27 cellular contexts compared by ENCODE assay signal in genomic region chrX:45196701-45197100, GRCh38. TPM values are rescaled to one million over a fixed set of nuclear protein-coding genes. Genes with fewer than 3 reads are reported as not detected.
DNase-seq lines count a peak whose midpoint lies in the region; TF ChIP-seq lines count a peak whose summit lies in the region.
"Had no signal": no experiment of that assay in that cellular context is flagged by ENCODE, and none has a peak within 500 bp of the region (broad histone marks: within the 10 kb centered on the region; RNA-seq: fewer than 3 reads in every experiment).

No MANE protein-coding gene starts in this region.

- no TSS peak for BruUV-seq in A673 (replicated peaks; lab: Mats Ljungman, UMichigan)

- in situ Hi-C loops in GM23248 (cut with MboI) (no loop called here), astrocyte of the spinal cord (cut with HindIII; ENCODE audit: low sequenced_read_pairs) (no loop called here)

- no peaks in the 10 kb centered on the region for H3K9me2 ChIP-seq in GM23248 (ENCODE audit: insufficient read depth)
- H3K9me2 ChIP-seq in MM.1S (replicated peaks; ENCODE audit: insufficient read depth, low read length): no peaks in the 10 kb centered on the region

- WGBS in GM23248 (ENCODE audit: low coverage in 1 of 2, low lambda C conversion rate in 2 of 2, missing lambda C conversion rate in 2 of 2), 2 experiments: 91 to 92% methylated on average over 2 of the region's 2 CpGs

- H3K27me3 ChIP-seq in GM23248 (replicated peaks; ENCODE audit: insufficient read depth): no peaks in the 10 kb centered on the region
- no peaks in the 10 kb centered on the region for H3K27me3 ChIP-seq in MM.1S (replicated peaks; ENCODE audit: insufficient read depth, low read length)
- H3K27me3 ChIP-seq in A673 (replicated peaks; ENCODE audit: insufficient read depth, low read depth, low read length, poor library complexity): peaks cover 19% of the 10 kb centered on the region

- no peaks in the 10 kb centered on the region for H3K36me3 ChIP-seq in GM23248 (ENCODE audit: low read depth)
- H3K36me3 ChIP-seq in MM.1S (replicated peaks; ENCODE audit: insufficient read depth, low read length): no peaks in the 10 kb centered on the region
- H3K36me3 ChIP-seq in A673 (ENCODE audit: insufficient read depth, low read length, poor library complexity, severe bottlenecking): no peaks in the 10 kb centered on the region
- H3K36me3 ChIP-seq: gastrocnemius medialis had no signal

- H3K27ac ChIP-seq in GM23248 (no peak overlapping the region), MM.1S (ENCODE audit: low read length) (no peak overlapping the region), A673 (ENCODE audit: low read depth, low read length, poor library complexity, severe bottlenecking) (no peak overlapping the region)
- H3K27ac ChIP-seq: coronary artery, skin epidermis had no signal

- H3K4me1 ChIP-seq in GM23248 (ENCODE audit: insufficient read depth) (no peaks in the 10 kb centered on the region), MM.1S (ENCODE audit: low read length) (no peaks in the 10 kb centered on the region), A673 (ENCODE audit: insufficient read depth, low read length, poor library complexity, severe bottlenecking) (no peaks in the 10 kb centered on the region)
- H3K4me1 ChIP-seq: gastrocnemius medialis had no signal

- H3K9ac ChIP-seq in GM23248: no peak overlapping the region
- H3K9ac ChIP-seq in MM.1S (ENCODE audit: low read length): no peak overlapping the region

- CTCF ChIA-PET in A673 (lab: Charles Lee): no interaction called here

- no peaks in the 10 kb centered on the region for H3F3A ChIP-seq in GM23248 (ENCODE audit: insufficient read depth)
- H3F3A ChIP-seq in MM.1S (ENCODE audit: insufficient read depth, low read length): no peaks in the 10 kb centered on the region

- H3K9me3 ChIP-seq in GM23248 (ENCODE audit: low read depth): no peaks in the 10 kb centered on the region
- H3K9me3 ChIP-seq in MM.1S (replicated peaks; ENCODE audit: insufficient read depth, low read length): no peaks in the 10 kb centered on the region
- no peaks in the 10 kb centered on the region for H3K9me3 ChIP-seq in A673 (ENCODE audit: low read depth, low read length, poor library complexity, severe bottlenecking)
- H3K9me3 ChIP-seq: gastrocnemius medialis had no signal

- no peaks in the 10 kb centered on the region for H4K20me1 ChIP-seq in GM23248 (ENCODE audit: insufficient read depth)
- no peaks in the 10 kb centered on the region for H4K20me1 ChIP-seq in MM.1S (ENCODE audit: insufficient read depth, low read length)

- DNase-seq in AG09309 (ENCODE audit: low read depth): peak; percentile 29
- peak; percentile 38 for DNase-seq in GM23248
- DNase-seq in astrocyte of the spinal cord (ENCODE audit: low read depth, low spot score): peak; percentile 3
- peak; percentile 11 for DNase-seq in foreskin melanocyte
- DNase-seq in MM.1S: no peak
- DNase-seq in A673 (ENCODE audit: low spot score): no peak
- no peak for DNase-seq in NCI-H2029 (lab: John Stamatoyannopoulos, UW)
- no peak for DNase-seq in anterior cingulate cortex (lab: John Stamatoyannopoulos, UW)
- DNase-seq: ACHN; activated CD4-positive, alpha-beta T cell treated with anti-CD3 and anti-CD28 coated beads, Interleukin-2, amount 50 U/mL, for 1 hour; CD8-positive, alpha-beta T cell; DMS153; gastrocnemius medialis; GF-D8; Kasumi-1; NCI-H1092; NCI-H2081 treated with DMSO at 0.1 percent for 48 hours; NCI-H510A; stimulated activated CD4-positive, alpha-beta T cell treated with anti-CD3 and anti-CD28 coated beads, Interleukin-1b, Interleukin-23, amount 100 ng/mL, for 48 hours; T-helper 17 cell had no signal

- TF ChIP-seq CTCF in AG09309 (IDR thresholded peaks at IDR 0.05; ENCODE audit: control insufficient read depth, insufficient read depth, low read depth, low read length, missing control alignments) (no peak), astrocyte of the spinal cord (IDR thresholded peaks at IDR 0.05; ENCODE audit: low read depth, low read length) (no peak), MM.1S (IDR thresholded peaks at IDR 0.05; ENCODE audit: low read length) (no peak), A673 (conservative IDR thresholded peaks at IDR 0.05; ENCODE audit: low read depth, low read length) (no peak)

- H3K4me3 ChIP-seq in AG09309 (ENCODE audit: control insufficient read depth, low read depth, low read length): no peak overlapping the region
- no peak overlapping the region for H3K4me3 ChIP-seq in GM23248
- H3K4me3 ChIP-seq in astrocyte of the spinal cord (ENCODE audit: low read depth, low read length): no peak overlapping the region
- no peak overlapping the region for H3K4me3 ChIP-seq in MM.1S (ENCODE audit: low read length)
- no peak overlapping the region for H3K4me3 ChIP-seq in A673 (ENCODE audit: low read depth, low read length, poor library complexity, severe bottlenecking)
- H3K4me3 ChIP-seq: coronary artery, GM12878, lung, skin epidermis had no signal

- H3K4me2 ChIP-seq in GM23248 (ENCODE audit: unreplicated experiment) (no peak overlapping the region), MM.1S (ENCODE audit: low read depth, low read length) (no peak overlapping the region)

- H3K79me2 ChIP-seq in GM23248 (ENCODE audit: insufficient read depth): no peaks in the 10 kb centered on the region
- no peaks in the 10 kb centered on the region for H3K79me2 ChIP-seq in MM.1S (ENCODE audit: low read length)

- intact Hi-C loops in A673 (cut with micrococcal nuclease; ENCODE audit: unreplicated experiment): no loop called here

- POLR2A ChIA-PET in A673 (lab: Charles Lee; ENCODE audit: low non-redundant PET): no interaction called here

- H2AFZ ChIP-seq in GM23248 (no peak overlapping the region), MM.1S (ENCODE audit: low read length) (no peak overlapping the region)

RNA-seq across cellular contexts. Expression of gene DIPK2B, which starts 4.0 kb away (rescaled TPM):
- total RNA-seq in GM23248 (2014; rRNA removed; shearing (Covaris generic)): not detected in 2 replicates
- polyA plus RNA-seq in GM23248 (2016; fragmentation: Nextera tagmentation; extraction: Ambion mirVana): not detected in 2 replicates
- not detected in 2 replicates for total RNA-seq in A673 (2021)
- total RNA-seq: CD8-positive, alpha-beta T cell; GM12878; kidney epithelial cell; progenitor cell of endocrine pancreas; SK-MEL-5; T-helper 17 cell had no signal
- polyA plus RNA-seq: GM12878 had no signal

Comparison
In these comparisons a context has a peak if more than half of its experiments do, and no peak if none do; other contexts are left out.
1. DNase-seq: peak in AG09309 (single experiment), GM23248 (single experiment), astrocyte of the spinal cord (single experiment) and foreskin melanocyte (single experiment); none in MM.1S (single experiment), A673 (single experiment), NCI-H2029 (single experiment) and anterior cingulate cortex (0 of 58).